12 cellular contexts compared by ENCODE assay signal in genomic region chr2:32865399-32866068, GRCh38.
DNase-seq lines count a peak whose midpoint lies in the region; ATAC-seq and TF ChIP-seq lines count a peak whose summit lies in the region.
"Had no signal": no experiment of that assay in that cellular context is flagged by ENCODE, and none has a peak within 500 bp of the region (broad histone marks: within the 10 kb centered on the region; RNA-seq: fewer than 3 reads in every experiment).

No MANE protein-coding gene starts in this region.

- CTCF ChIA-PET in activated CD8-positive, alpha-beta memory T cell treated with anti-CD3 and anti-CD28 coated beads, Interleukin-2, amount 10 ng/mL, durations not matched to agents 7 days and 5 days (lab: Charles Lee), result no interaction called here
- CTCF ChIA-PET in PC-9 (lab: Charles Lee), result no interaction called here
- CTCF ChIA-PET in CD8-positive, alpha-beta T cell (lab: Charles Lee), result no interaction called here

- H3K27me3 ChIP-seq in PC-9 (ENCODE audit: insufficient read depth, low read depth) (no peaks in the 10 kb centered on the region), aorta (ENCODE audit: control insufficient read depth in 1 of 2, insufficient read depth in 2 of 2, low read length in 1 of 2) (no peaks in the 10 kb centered on the region)
- H3K27me3 ChIP-seq in CD8-positive, alpha-beta T cell (ENCODE audit: insufficient read depth, low read length), result no peaks in the 10 kb centered on the region
- H3K27me3 ChIP-seq: BLaER1 treated with 17β-estradiol and CSF1 and Interleukin-3, amounts not matched to agents 10 nM and 100 nM had no signal

- DNase-seq in activated CD8-positive, alpha-beta memory T cell treated with anti-CD3 and anti-CD28 coated beads, Interleukin-2, amount 10 ng/mL, durations not matched to agents 7 days and 5 days, result no peak
- no peak for DNase-seq in activated CD8-positive, alpha-beta memory T cell treated with anti-CD3 and anti-CD28 coated beads, Interleukin-2, amount 50 U/mL, for 4 hours
- DNase-seq in PC-9 (peak; percentile 13 to 83), erythroblast (lab: John Stamatoyannopoulos, UW) (peak; percentile 17 to 77), aorta (no peak)
- no peak for DNase-seq in CD8-positive, alpha-beta T cell
- DNase-seq: MV-4-11, retina, SIG-M5 had no signal

- peak overlapping the region; percentile 95 for H3K27ac ChIP-seq in PC-9
- no peak overlapping the region for H3K27ac ChIP-seq in aorta (ENCODE audit: low read depth in 1 of 2, low read length in 2 of 2)
- no peak overlapping the region for H3K27ac ChIP-seq in CD8-positive, alpha-beta T cell (ENCODE audit: low read depth, low read length)
- H3K27ac ChIP-seq: BLaER1 treated with 17β-estradiol and CSF1 and Interleukin-3, amounts not matched to agents 10 nM and 100 nM had no signal

- TF ChIP-seq CTCF in PC-9 (conservative IDR thresholded peaks at IDR 0.05), result no peak
- no peak for TF ChIP-seq CTCF in CD8-positive, alpha-beta T cell (IDR thresholded peaks at IDR 0.05)

- POLR2A ChIA-PET in PC-9 (lab: Charles Lee; ENCODE audit: unreplicated experiment), result no interaction called here
- POLR2A ChIA-PET in CD8-positive, alpha-beta T cell (lab: Charles Lee), result no interaction called here

- peak; percentile 47 for ATAC-seq in activated CD8-positive, alpha-beta memory T cell treated with anti-CD3 and anti-CD28 coated beads, Interleukin-2, amount 10 ng/mL, durations not matched to agents 7 days and 5 days
- peak; percentile 48 for ATAC-seq in stimulated activated memory B cell treated with anti-CD40 and anti-IgM and Interleukin-4, amounts not matched to agents 10 μg/mL and 1 μg/mL and 100 μg/mL, for 72 hours
- ATAC-seq in aorta (ENCODE audit: low FRiP score) (no peak), HG02973 (IDR thresholded peaks at IDR 0.05; ENCODE audit: unreplicated experiment) (no peak)
- ATAC-seq in CD8-positive, alpha-beta T cell, result no peak

- H3K4me1 Mint-ChIP-seq in activated CD8-positive, alpha-beta memory T cell treated with anti-CD3 and anti-CD28 coated beads, Interleukin-2, amount 10 ng/mL, durations not matched to agents 7 days and 5 days, result peaks cover 5% of the 10 kb centered on the region
- H3K4me1 Mint-ChIP-seq in stimulated activated memory B cell treated with anti-CD40 and anti-IgM and Interleukin-4, amounts not matched to agents 10 μg/mL and 1 μg/mL and 100 μg/mL, for 72 hours, result no peaks in the 10 kb centered on the region
- no peaks in the 10 kb centered on the region for H3K4me1 Mint-ChIP-seq in CD8-positive, alpha-beta T cell (ENCODE audit: low read depth)

- H4K20me1 ChIP-seq in PC-9 (ENCODE audit: insufficient read depth), result no peaks in the 10 kb centered on the region
- H4K20me1 ChIP-seq: BLaER1 treated with 17β-estradiol and CSF1 and Interleukin-3, amounts not matched to agents 10 nM and 100 nM had no signal

- H3K9me3 ChIP-seq in PC-9 (ENCODE audit: insufficient read depth, low read depth) (no peaks in the 10 kb centered on the region), aorta (ENCODE audit: control insufficient read depth, low read length) (no peaks in the 10 kb centered on the region)
- H3K9me3 ChIP-seq in CD8-positive, alpha-beta T cell (ENCODE audit: low read length), result no peaks in the 10 kb centered on the region
- H3K9me3 ChIP-seq: BLaER1 treated with 17β-estradiol and CSF1 and Interleukin-3, amounts not matched to agents 10 nM and 100 nM had no signal

- no peaks in the 10 kb centered on the region for H3K9me3 Mint-ChIP-seq in activated CD8-positive, alpha-beta memory T cell treated with anti-CD3 and anti-CD28 coated beads, Interleukin-2, amount 10 ng/mL, durations not matched to agents 7 days and 5 days (ENCODE audit: low read depth)
- no peaks in the 10 kb centered on the region for H3K9me3 Mint-ChIP-seq in stimulated activated memory B cell treated with anti-CD40 and anti-IgM and Interleukin-4, amounts not matched to agents 10 μg/mL and 1 μg/mL and 100 μg/mL, for 72 hours
- no peaks in the 10 kb centered on the region for H3K9me3 Mint-ChIP-seq in CD8-positive, alpha-beta T cell

- H3K4me3 Mint-ChIP-seq in activated CD8-positive, alpha-beta memory T cell treated with anti-CD3 and anti-CD28 coated beads, Interleukin-2, amount 10 ng/mL, durations not matched to agents 7 days and 5 days, result no peak overlapping the region
- no peak overlapping the region for H3K4me3 Mint-ChIP-seq in stimulated activated memory B cell treated with anti-CD40 and anti-IgM and Interleukin-4, amounts not matched to agents 10 μg/mL and 1 μg/mL and 100 μg/mL, for 72 hours
- H3K4me3 Mint-ChIP-seq in CD8-positive, alpha-beta T cell, result no peak overlapping the region

- BruUV-seq in PC-9 (replicated peaks; lab: Mats Ljungman, UMichigan), result no TSS peak

- 35 to 47% methylated on average over 3 of the region's 3 CpGs for WGBS in aorta, 2 donors

- H3F3A ChIP-seq in PC-9 (ENCODE audit: insufficient read depth, low read depth), result peaks cover 17% of the 10 kb centered on the region

- H3K27me3 Mint-ChIP-seq in activated CD8-positive, alpha-beta memory T cell treated with anti-CD3 and anti-CD28 coated beads, Interleukin-2, amount 10 ng/mL, durations not matched to agents 7 days and 5 days, result peaks cover 13% of the 10 kb centered on the region
- no peaks in the 10 kb centered on the region for H3K27me3 Mint-ChIP-seq in stimulated activated memory B cell treated with anti-CD40 and anti-IgM and Interleukin-4, amounts not matched to agents 10 μg/mL and 1 μg/mL and 100 μg/mL, for 72 hours
- H3K27me3 Mint-ChIP-seq in CD8-positive, alpha-beta T cell (ENCODE audit: low read depth), result no peaks in the 10 kb centered on the region

- H3K4me2 ChIP-seq in PC-9, result peak overlapping the region; percentile 12
- H3K4me2 ChIP-seq: BLaER1 treated with 17β-estradiol and CSF1 and Interleukin-3, amounts not matched to agents 10 nM and 100 nM had no signal

- no peaks in the 10 kb centered on the region for H3K36me3 Mint-ChIP-seq in activated CD8-positive, alpha-beta memory T cell treated with anti-CD3 and anti-CD28 coated beads, Interleukin-2, amount 10 ng/mL, durations not matched to agents 7 days and 5 days
- H3K36me3 Mint-ChIP-seq in stimulated activated memory B cell treated with anti-CD40 and anti-IgM and Interleukin-4, amounts not matched to agents 10 μg/mL and 1 μg/mL and 100 μg/mL, for 72 hours, result no peaks in the 10 kb centered on the region
- no peaks in the 10 kb centered on the region for H3K36me3 Mint-ChIP-seq in CD8-positive, alpha-beta T cell

- no peak overlapping the region for H3K27ac Mint-ChIP-seq in activated CD8-positive, alpha-beta memory T cell treated with anti-CD3 and anti-CD28 coated beads, Interleukin-2, amount 10 ng/mL, durations not matched to agents 7 days and 5 days
- H3K27ac Mint-ChIP-seq in stimulated activated memory B cell treated with anti-CD40 and anti-IgM and Interleukin-4, amounts not matched to agents 10 μg/mL and 1 μg/mL and 100 μg/mL, for 72 hours, result no peak overlapping the region
- H3K27ac Mint-ChIP-seq in CD8-positive, alpha-beta T cell, result no peak overlapping the region

- H2AFZ ChIP-seq in PC-9, result peak overlapping the region; percentile 58

- H3K4me1 ChIP-seq in PC-9 (replicated peaks; ENCODE audit: insufficient read depth) (peaks cover 38% of the 10 kb centered on the region), aorta (ENCODE audit: control insufficient read depth in 1 of 2, insufficient read depth in 2 of 2, low read length in 2 of 2) (peaks cover 2 to 6% of the 10 kb centered on the region in 2 donors)
- no peaks in the 10 kb centered on the region for H3K4me1 ChIP-seq in CD8-positive, alpha-beta T cell (ENCODE audit: insufficient read depth, low read length)
- H3K4me1 ChIP-seq: BLaER1 treated with 17β-estradiol and CSF1 and Interleukin-3, amounts not matched to agents 10 nM and 100 nM had no signal

- intact Hi-C loops in PC-9 (cut with micrococcal nuclease; ENCODE audit: unreplicated experiment), result no loop called here
- intact Hi-C loops in aorta (cut with DNase I), result no loop called here
- intact Hi-C loops in CD8-positive, alpha-beta T cell (cut with DNase I, micrococcal nuclease), result no loop called here

- H3K79me2 ChIP-seq in PC-9 (ENCODE audit: low read depth), result no peaks in the 10 kb centered on the region

- H3K36me3 ChIP-seq in PC-9 (ENCODE audit: low read depth) (no peaks in the 10 kb centered on the region), aorta (ENCODE audit: control insufficient read depth in 1 of 2, insufficient read depth in 2 of 2, low read length in 1 of 2) (no peaks in the 10 kb centered on the region)
- no peaks in the 10 kb centered on the region for H3K36me3 ChIP-seq in CD8-positive, alpha-beta T cell (ENCODE audit: insufficient read depth, low read length)
- H3K36me3 ChIP-seq: BLaER1 treated with 17β-estradiol and CSF1 and Interleukin-3, amounts not matched to agents 10 nM and 100 nM had no signal

- TF ChIP-seq POLR2A in erythroblast (IDR thresholded peaks at IDR 0.05; ENCODE audit: low read length), result no peak

- no peaks in the 10 kb centered on the region for H3K9me2 ChIP-seq in PC-9 (ENCODE audit: insufficient read depth)

- H3K4me3 ChIP-seq in PC-9 (no peak overlapping the region), aorta (ENCODE audit: low read length in 2 of 2) (no peak overlapping the region)
- no peak overlapping the region for H3K4me3 ChIP-seq in CD8-positive, alpha-beta T cell (ENCODE audit: low read depth, low read length)
- H3K4me3 ChIP-seq: BLaER1 treated with 17β-estradiol and CSF1 and Interleukin-3, amounts not matched to agents 10 nM and 100 nM had no signal

Comparison
In these comparisons a context has a peak if more than half of its experiments do, and no peak if none do; other contexts are left out.
1. ATAC-seq: peak in activated CD8-positive, alpha-beta memory T cell treated with anti-CD3 and anti-CD28 coated beads, Interleukin-2, amount 10 ng/mL, durations not matched to agents 7 days and 5 days (single experiment) and stimulated activated memory B cell treated with anti-CD40 and anti-IgM and Interleukin-4, amounts not matched to agents 10 μg/mL and 1 μg/mL and 100 μg/mL, for 72 hours (single experiment); none in aorta (single experiment), CD8-positive, alpha-beta T cell (single experiment) and HG02973 (single experiment).
2. DNase-seq: peak in PC-9 (2 of 2) and erythroblast (2 of 2); none in activated CD8-positive, alpha-beta memory T cell treated with anti-CD3 and anti-CD28 coated beads, Interleukin-2, amount 10 ng/mL, durations not matched to agents 7 days and 5 days (single experiment), activated CD8-positive, alpha-beta memory T cell treated with anti-CD3 and anti-CD28 coated beads, Interleukin-2, amount 50 U/mL, for 4 hours (single experiment), aorta (0 of 2) and CD8-positive, alpha-beta T cell (0 of 7).